ENCODE assay signal across 8 cellular contexts in genomic region chr2:165793161-165793778, GRCh38. TPM values are rescaled to one million over a fixed set of nuclear protein-coding genes. Genes with fewer than 3 reads are reported as not detected.
A peak's percentile ranks its signal among the peaks of the same experiment; 100 is the strongest.
DNase-seq lines count a peak whose midpoint lies in the region; ATAC-seq and TF ChIP-seq lines count a peak whose summit lies in the region.

No MANE protein-coding gene starts in this region.

- peak overlapping the region; percentile 99 for H3K4me3 Mint-ChIP-seq in natural killer cell

- intact Hi-C loops in HCT116 (cut with micrococcal nuclease) (loop anchor here (5.0 kb wide), 1 partner anchor 159 kb away; the partner anchor contains the start of gene TTC21B), natural killer cell (cut with micrococcal nuclease) (loop anchor here (5.0 kb wide), 2 partner anchors 159 to 351 kb away; partner anchors contain the start of gene TTC21B)

- peak; percentile 16; the same call in 1 of the 2 replicates for ATAC-seq in HCT116
- ATAC-seq in RWPE2 (ENCODE audit: low read depth): peak; percentile 50
- ATAC-seq in natural killer cell: peak in 1 of 3 donors; percentile 13
- ATAC-seq in GM21619 (IDR thresholded peaks at IDR 0.05; ENCODE audit: unreplicated experiment): no peak

- CTCF ChIA-PET in HCT116 (lab: Charles Lee): no interaction called here

- BruUV-seq in HCT116 (replicated peaks; lab: Mats Ljungman, UMichigan): no TSS peak

- RAD21 ChIA-PET in HCT116 (lab: Charles Lee; ENCODE audit: low non-redundant PET in 1 of 2, low total read pairs in 2 of 2, uncharacterized antibody in 2 of 2, unreplicated experiment in 2 of 2): no interaction called here

- H3K36me3 ChIP-seq in GM06990 (ENCODE audit: control insufficient read depth, insufficient read depth, low read length): no peaks in the 10 kb centered on the region
- no peaks in the 10 kb centered on the region for H3K36me3 ChIP-seq in HCT116 (ENCODE audit: control insufficient read depth in 1 of 2, insufficient read depth in 2 of 2, low read length in 2 of 2)
- H3K36me3 ChIP-seq in RWPE2 (ENCODE audit: low read depth): peaks cover 40% of the 10 kb centered on the region

- H3K27ac ChIP-seq in HCT116 (ENCODE audit: low read depth, low read length): peak overlapping the region; percentile 58
- H3K27ac ChIP-seq in RWPE2 (ENCODE audit: poor library complexity, severe bottlenecking): peak overlapping the region; percentile 82
- peak overlapping the region; percentile 96 for H3K27ac ChIP-seq in epithelial cell of prostate

- H3K79me2 ChIP-seq in HCT116 (ENCODE audit: insufficient read depth, low read length): no peaks in the 10 kb centered on the region

- POLR2A ChIA-PET in HCT116 (lab: Charles Lee): interaction anchor here (1.3 kb wide), 1 partner anchor 18 kb away, joined by 3 read pairs; no protein-coding TSS in a partner anchor

- no peak for TF ChIP-seq RAD21 in HCT116 (IDR thresholded peaks at IDR 0.05; ENCODE audit: low read depth)

- TF ChIP-seq POLR2A in HCT116 (IDR thresholded peaks at IDR 0.05; ENCODE audit: borderline replicate concordance, extremely low read depth, insufficient read depth, insufficient read length): no peak

- no peaks in the 10 kb centered on the region for H3K9me3 ChIP-seq in HCT116 (ENCODE audit: control insufficient read depth in 1 of 2, insufficient read depth in 1 of 2, low read depth in 1 of 2, low read length in 2 of 2)
- H3K9me3 ChIP-seq in RWPE2 (ENCODE audit: severe bottlenecking): no peaks in the 10 kb centered on the region

- H3K9ac ChIP-seq in HCT116 (ENCODE audit: low read length): peak overlapping the region; percentile 62

- no peaks in the 10 kb centered on the region for H3K36me3 Mint-ChIP-seq in natural killer cell

- TF ChIP-seq CTCF in GM06990 (IDR thresholded peaks at IDR 0.05; ENCODE audit: insufficient read depth, low read length, poor library complexity, severe bottlenecking) (no peak), HCT116 (IDR thresholded peaks at IDR 0.05 in 2 of 3, conservative IDR thresholded peaks at IDR 0.05 in 1 of 3; ENCODE audit: borderline replicate concordance in 1 of 3, insufficient read depth in 1 of 3, low read depth in 2 of 3, low read length in 2 of 3) (no peak), RWPE2 (IDR thresholded peaks at IDR 0.05; ENCODE audit: poor library complexity, severe bottlenecking) (no peak), natural killer cell (IDR thresholded peaks at IDR 0.05) (no peak)

- no peaks in the 10 kb centered on the region for H3K9me2 ChIP-seq in HCT116 (ENCODE audit: insufficient read depth)

- H3K4me1 Mint-ChIP-seq in natural killer cell: peaks cover 71 to 86% of the 10 kb centered on the region in 2 donors

- no peaks in the 10 kb centered on the region for H3K27me3 Mint-ChIP-seq in natural killer cell (ENCODE audit: low read depth in 2 of 2)

- H3K9me3 Mint-ChIP-seq in natural killer cell: no peaks in the 10 kb centered on the region

- peak overlapping the region; percentile 79 for H3K4me2 ChIP-seq in HCT116 (ENCODE audit: low read length)

- peak overlapping the region; percentile 71 for H3K4me3 ChIP-seq in GM06990 (replicated peaks; ENCODE audit: low read depth, low read length)
- peak overlapping the region; percentile 64 to 69 for H3K4me3 ChIP-seq in HCT116 (replicated peaks in 1 of 2; ENCODE audit: low read depth in 1 of 2, low read length in 2 of 2)
- peak overlapping the region; percentile 81 for H3K4me3 ChIP-seq in RWPE2 (ENCODE audit: severe bottlenecking)

- peak overlapping the region; percentile 85 to 92 for H3K27ac Mint-ChIP-seq in natural killer cell

- H4K20me1 ChIP-seq in HCT116 (ENCODE audit: insufficient read depth): no peaks in the 10 kb centered on the region

- peak; percentile 15 for DNase-seq in GM06990 (ENCODE audit: extremely low read depth, insufficient read length)
- DNase-seq in HCT116 (ENCODE audit: low read depth, low spot score): peak; percentile 13
- DNase-seq in RWPE2 (ENCODE audit: low spot score): peak; percentile 47
- DNase-seq in epithelial cell of prostate (ENCODE audit: low read depth, low spot score): peak; percentile 69
- peak; percentile 32 for DNase-seq in natural killer cell
- no peak for DNase-seq in middle frontal gyrus (ENCODE audit: extremely low spot score, low spot score)
- no peak for DNase-seq in inferior parietal cortex (ENCODE audit: extremely low spot score)

- peak overlapping the region; percentile 12 for H2AFZ ChIP-seq in HCT116 (ENCODE audit: low read depth, low read length, poor library complexity, severe bottlenecking)

- H3K4me1 ChIP-seq in HCT116 (ENCODE audit: control insufficient read depth in 1 of 2, insufficient read depth in 2 of 2, low read length in 2 of 2) (peaks cover 3 to 31% of the 10 kb centered on the region in 2 experiments; a peak in 2 of 4 replicates), RWPE2 (ENCODE audit: insufficient read depth, poor library complexity, severe bottlenecking) (peaks cover 31% of the 10 kb centered on the region)

- no peaks in the 10 kb centered on the region for H3K27me3 ChIP-seq in GM06990 (replicated peaks; ENCODE audit: control insufficient read depth, insufficient read depth, low read length)
- H3K27me3 ChIP-seq in HCT116 (ENCODE audit: insufficient read depth, low read length): no peaks in the 10 kb centered on the region
- no peaks in the 10 kb centered on the region for H3K27me3 ChIP-seq in RWPE2 (ENCODE audit: insufficient read depth, poor library complexity, severe bottlenecking)

TF ChIP-seq in HCT116, 20 proteins besides CTCF, POLR2A, EP300 and RAD21:
- TF ChIP-seq EGR1 (IDR thresholded peaks at IDR 0.05; ENCODE audit: low read depth): no peak
- TF ChIP-seq JUND (IDR thresholded peaks at IDR 0.05): no peak
- TF ChIP-seq REST (IDR thresholded peaks at IDR 0.05; ENCODE audit: low read depth): no peak
- TF ChIP-seq TCF7L2 (IDR thresholded peaks at IDR 0.05; ENCODE audit: borderline replicate concordance, extremely low read depth, insufficient read depth, insufficient read length): no peak
- TF ChIP-seq FOSL1 (IDR thresholded peaks at IDR 0.05; ENCODE audit: low read depth): no peak
- TF ChIP-seq SIN3A (IDR thresholded peaks at IDR 0.05; ENCODE audit: low read depth): no peak
- no peak for TF ChIP-seq YY1 (IDR thresholded peaks at IDR 0.05; ENCODE audit: extremely low read depth, insufficient replicate concordance, low read depth, low read length)
- no peak for TF ChIP-seq SRF (IDR thresholded peaks at IDR 0.05; ENCODE audit: low read depth)
- TF ChIP-seq CEBPB (IDR thresholded peaks at IDR 0.05; ENCODE audit: low read depth): no peak
- TF ChIP-seq ATF3 (IDR thresholded peaks at IDR 0.05): no peak

RNA-seq across cellular contexts. Expression of gene GALNT3, which starts 0.8 kb away (rescaled TPM):
- total RNA-seq in HCT116 (2021; ENCODE audit: unreplicated experiment): 9.8 TPM
- 4.3 and 5.7 TPM in 2 replicates for polyA plus RNA-seq in HCT116 (2012)
- total RNA-seq in natural killer cell: 10 to 100 TPM; 42.9 to 52.7 (median 47.4) TPM

Comparison
In these comparisons a context has a peak if more than half of its experiments do, and no peak if none do; other contexts are left out.
1. DNase-seq: peak in GM06990 (single experiment), HCT116 (single experiment), RWPE2 (single experiment), epithelial cell of prostate (single experiment) and natural killer cell (single experiment); none in middle frontal gyrus (single experiment) and inferior parietal cortex (single experiment).
2. Peak in every context shown above with its lines, with median percentiles within 50 percentile points of each other: H3K4me3 ChIP-seq and H3K27ac ChIP-seq.